Comparison of ENCODE assay signal across 1 cellular context in genomic region chr6:134662077-134662476, GRCh38.
TF ChIP-seq lines count a peak whose summit lies in the region.

No MANE protein-coding gene starts in this region.

TF ChIP-seq in HEK293, 187 proteins besides CTCF, POLR2A, EP300 and RAD21 (continued from another document):
- TF ChIP-seq PRDM2 (tag by site-specific recombination; IDR thresholded peaks at IDR 0.05; ENCODE audit: borderline replicate concordance), result no peak
- no peak for TF ChIP-seq ZNF132 (tag by site-specific recombination; IDR thresholded peaks at IDR 0.05; ENCODE audit: borderline replicate concordance)
- peak; percentile 50; the same call in 1 of the 2 replicates for TF ChIP-seq MZF1 (tag by site-specific recombination; IDR thresholded peaks at IDR 0.05; ENCODE audit: borderline replicate concordance)
- no peak for TF ChIP-seq ZNF239 (tag by site-specific recombination; IDR thresholded peaks at IDR 0.05)
- no peak for TF ChIP-seq PRDM4 (tag by site-specific recombination; IDR thresholded peaks at IDR 0.05)
- TF ChIP-seq ZSCAN4 (tag by site-specific recombination; IDR thresholded peaks at IDR 0.05), result no peak
- no peak for TF ChIP-seq ZNF416 (tag by site-specific recombination; IDR thresholded peaks at IDR 0.05)
- TF ChIP-seq ZNF2 (tag by site-specific recombination; IDR thresholded peaks at IDR 0.05), result no peak
- no peak for TF ChIP-seq ZNF624 (tag by site-specific recombination; IDR thresholded peaks at IDR 0.05)
- no peak for TF ChIP-seq SCRT1 (tag by site-specific recombination; IDR thresholded peaks at IDR 0.05; ENCODE audit: borderline replicate concordance)
- TF ChIP-seq ZNF221 (tag by site-specific recombination; IDR thresholded peaks at IDR 0.05; ENCODE audit: borderline replicate concordance), result no peak; the same call in 1 of the 2 replicates
- TF ChIP-seq ZNF518A (tag by site-specific recombination; conservative IDR thresholded peaks at IDR 0.05; ENCODE audit: low read depth), result peak; percentile 97
- no peak for TF ChIP-seq INSM2 (tag by site-specific recombination; IDR thresholded peaks at IDR 0.05)
- no peak for TF ChIP-seq ZNF658 (tag by site-specific recombination; IDR thresholded peaks at IDR 0.05)
- TF ChIP-seq ZNF629 (tag by site-specific recombination; IDR thresholded peaks at IDR 0.05), result peak; percentile 71
- TF ChIP-seq ZNF626 (tag by site-specific recombination; IDR thresholded peaks at IDR 0.05), result no peak
- TF ChIP-seq ZBTB26 (tag by site-specific recombination; optimal IDR thresholded peaks at IDR 0.05), result no peak
- no peak for TF ChIP-seq ZNF544 (tag by site-specific recombination; IDR thresholded peaks at IDR 0.05)
- no peak for TF ChIP-seq ZNF513 (tag by site-specific recombination; IDR thresholded peaks at IDR 0.05)
- no peak for TF ChIP-seq ZNF76 (tag by site-specific recombination; IDR thresholded peaks at IDR 0.05; ENCODE audit: borderline replicate concordance, low read depth)
- no peak for TF ChIP-seq ZNF274 (IDR thresholded peaks at IDR 0.05; ENCODE audit: low read length)
- TF ChIP-seq ZNF274 (tag by site-specific recombination; IDR thresholded peaks at IDR 0.05; ENCODE audit: borderline replicate concordance), result no peak
- TF ChIP-seq ZNF404 (tag by site-specific recombination; IDR thresholded peaks at IDR 0.05), result 0 out of 2 replicates have a peak, but pooled peaks have one; percentile 68
